Comparison of ENCODE assay signal across 8 cellular contexts in genomic region chr22:39292561-39293074, GRCh38. TPM values are rescaled to one million over a fixed set of nuclear protein-coding genes. Genes with fewer than 3 reads are reported as not detected.
A peak's percentile ranks its signal among the peaks of the same experiment; 100 is the strongest.
DNase-seq lines count a peak whose midpoint lies in the region; ATAC-seq and TF ChIP-seq lines count a peak whose summit lies in the region.

No MANE protein-coding gene starts in this region.

- DNase-seq in Ammon's horn (ENCODE audit: low spot score) (peak; percentile 86), HuH-7 (ENCODE audit: low spot score) (peak; percentile 66), adrenal gland (peak; percentile 90 to 98 (median 97)), left cardiac atrium (peak; percentile 96), pulmonary artery endothelial cell (ENCODE audit: low read depth, low spot score) (peak; percentile 88), NCI-H2107 treated with DMSO at 0.1 percent for 48 hours (lab: John Stamatoyannopoulos, UW; ENCODE audit: unreplicated experiment) (no peak), GM13976 (ENCODE audit: low spot score) (no peak)

- peak overlapping the region in 4 of 5 donors; percentile 62 to 86 (median 76) for H3K27ac ChIP-seq in adrenal gland

- intact Hi-C loops in adrenal gland (cut with DNase I): no loop called here
- intact Hi-C loops in left cardiac atrium (cut with DNase I): no loop called here

- H3K4me3 ChIP-seq in adrenal gland: no peak overlapping the region

- TF ChIP-seq CTCF in adrenal gland (IDR thresholded peaks at IDR 0.05) (no peak), GM13976 (IDR thresholded peaks at IDR 0.05; ENCODE audit: borderline replicate concordance, control extremely low read depth, extremely low read depth, insufficient read depth, missing control alignments) (no peak)

- H3K36me3 ChIP-seq in adrenal gland (replicated peaks in 1 of 2): no peaks in the 10 kb centered on the region

- H3K9me3 ChIP-seq in adrenal gland (replicated peaks in 1 of 3): no peaks in the 10 kb centered on the region

- TF ChIP-seq POLR2A in adrenal gland (IDR thresholded peaks at IDR 0.05): peak in 1 of 2 donors; percentile 24

- peak; percentile 86 to 93 for ATAC-seq in left cardiac atrium
- ATAC-seq in HG03175 (IDR thresholded peaks at IDR 0.05; ENCODE audit: unreplicated experiment): no peak

- H3K27me3 ChIP-seq in adrenal gland: no peaks in the 10 kb centered on the region

- in situ Hi-C loops in GM13976 (cut with MboI; ENCODE audit: low sequenced_read_pairs, unreplicated experiment): no loop called here

- H3K4me1 ChIP-seq in adrenal gland (replicated peaks in 1 of 2): peaks cover 13 to 27% of the 10 kb centered on the region in 2 donors

- WGBS in adrenal gland, 4 donors: 10 to 19% (median 11%) methylated on average over 6 to 12 of the region's 12 CpGs

RNA-seq across cellular contexts. Expression of gene RPL3, which starts 26.8 kb away (rescaled TPM):
- total RNA-seq in adrenal gland (1,000 to 10,000 TPM; 1,374 to 2,518 (median 1,954) TPM), left cardiac atrium (1,000 to 10,000 TPM in 1 of 2 donors, 100 to 1,000 TPM in 1; 796 to 1,078 TPM), pulmonary artery endothelial cell (3,448 and 4,770 TPM in 2 replicates)
- polyA plus RNA-seq in adrenal gland: 1,000 to 10,000 TPM; 1,433 to 2,713 (median 2,271) TPM

RNA-seq across cellular contexts. Expression of gene PDGFB, which starts 47.8 kb away (rescaled TPM):
- total RNA-seq in adrenal gland (10 to 100 TPM in 1 of 8 donors, 1 to 10 TPM in 7; 2.5 to 10.9 (median 6.8) TPM), left cardiac atrium (10 to 100 TPM; 17.5 to 51.2 TPM), pulmonary artery endothelial cell (53.3 and 69.0 TPM in 2 replicates)
- polyA plus RNA-seq in adrenal gland: 1 to 10 TPM; 4.0 to 8.7 (median 6.0) TPM

RNA-seq across cellular contexts. Expression of gene SYNGR1, which starts 57.2 kb away (rescaled TPM):
- 10 to 100 TPM in 7 of 8 donors, 1 to 10 TPM in 1; 9.3 to 80.0 (median 35.8) TPM for total RNA-seq in adrenal gland
- polyA plus RNA-seq in adrenal gland: 10 to 100 TPM in 2 of 3 donors, 1 to 10 TPM in 1; 8.5 to 26.4 (median 18.6) TPM
- 10 to 100 TPM; 48.3 to 60.8 TPM for total RNA-seq in left cardiac atrium
- total RNA-seq in pulmonary artery endothelial cell: 2.3 and 3.9 TPM in 2 replicates

Comparison
In these comparisons a context has a peak if more than half of its experiments do, and no peak if none do; other contexts are left out.
1. DNase-seq: peak in Ammon's horn (single experiment), HuH-7 (single experiment), adrenal gland (7 of 7), left cardiac atrium (single experiment) and pulmonary artery endothelial cell (single experiment); none in NCI-H2107 treated with DMSO at 0.1 percent for 48 hours (single experiment) and GM13976 (single experiment).